Comparison of ENCODE assay signal across 8 cellular contexts in genomic region chr10:71218046-71218832, GRCh38. TPM values are rescaled to one million over a fixed set of nuclear protein-coding genes. Genes with fewer than 3 reads are reported as not detected.
DNase-seq lines count a peak whose midpoint lies in the region; ATAC-seq lines count a peak whose summit lies in the region.

No MANE protein-coding gene starts in this region.

- H3K4me3 ChIP-seq in mesenchymal stem cell (ENCODE audit: insufficient read depth in 1 of 2, low read depth in 1 of 2, low read length in 2 of 2): peak overlapping the region in 1 of 2 experiments; percentile 75

- 41% methylated on average over 4 of the region's 5 CpGs for WGBS in mesenchymal stem cell

- no peak overlapping the region for H2BK5ac ChIP-seq in mesenchymal stem cell (ENCODE audit: low read depth, low read length, poor library complexity, severe bottlenecking)

- H2BK15ac ChIP-seq in mesenchymal stem cell (ENCODE audit: low read depth, poor library complexity, severe bottlenecking): peak overlapping the region; percentile 41

- H3K4me3 Mint-ChIP-seq in stimulated activated naive CD8-positive, alpha-beta T cell treated with anti-CD3 and anti-CD28 coated beads, Interleukin-15, amount 100 ng/mL, for 72 hours: peak overlapping the region; percentile 66 to 72
- peak overlapping the region; percentile 80 for H3K4me3 Mint-ChIP-seq in central memory CD8-positive, alpha-beta T cell

- no peaks in the 10 kb centered on the region for H3K9me3 Mint-ChIP-seq in stimulated activated naive CD8-positive, alpha-beta T cell treated with anti-CD3 and anti-CD28 coated beads, Interleukin-15, amount 100 ng/mL, for 72 hours
- H3K9me3 Mint-ChIP-seq in central memory CD8-positive, alpha-beta T cell: no peaks in the 10 kb centered on the region

- no peaks in the 10 kb centered on the region for H3K36me3 ChIP-seq in mesenchymal stem cell (ENCODE audit: control insufficient read depth in 1 of 2, insufficient read depth in 2 of 2, low read depth in 1 of 2, low read length in 2 of 2)

- H3K27me3 ChIP-seq in mesenchymal stem cell (ENCODE audit: control insufficient read depth in 1 of 2, insufficient read depth in 1 of 2, low read length in 2 of 2): peaks cover 0 to 87% of the 10 kb centered on the region in 2 experiments

- peaks cover 2% of the 10 kb centered on the region for H3K36me3 Mint-ChIP-seq in central memory CD8-positive, alpha-beta T cell (ENCODE audit: insufficient read depth)

- peaks cover 9% of the 10 kb centered on the region for H3K4me1 Mint-ChIP-seq in stimulated activated naive CD8-positive, alpha-beta T cell treated with anti-CD3 and anti-CD28 coated beads, Interleukin-15, amount 100 ng/mL, for 72 hours
- peaks cover 13% of the 10 kb centered on the region for H3K4me1 Mint-ChIP-seq in central memory CD8-positive, alpha-beta T cell

- H3K14ac ChIP-seq in mesenchymal stem cell (ENCODE audit: low read length in 2 of 2): peak overlapping the region in 1 of 2 experiments; percentile 61

- H3K4me2 ChIP-seq in mesenchymal stem cell (ENCODE audit: low read length, poor library complexity, severe bottlenecking): peak overlapping the region; percentile 79

- peaks cover 78% of the 10 kb centered on the region for H3K27me3 Mint-ChIP-seq in stimulated activated naive CD8-positive, alpha-beta T cell treated with anti-CD3 and anti-CD28 coated beads, Interleukin-15, amount 100 ng/mL, for 72 hours
- H3K27me3 Mint-ChIP-seq in central memory CD8-positive, alpha-beta T cell: peaks cover 38% of the 10 kb centered on the region

- DNase-seq in stimulated activated naive CD8-positive, alpha-beta T cell treated with anti-CD3 and anti-CD28 coated beads, Interleukin-15, amount 100 ng/mL, for 72 hours: no peak
- no peak for DNase-seq in stimulated activated naive CD8-positive, alpha-beta T cell treated with anti-CD3 and anti-CD28 coated beads, Interleukin-15, Interleukin-2, amounts not matched to agents 100 U/mL and 50 U/mL, for 24 hours
- DNase-seq in central memory CD8-positive, alpha-beta T cell (ENCODE audit: low spot score in 2 of 2): no peak
- DNase-seq in mesenchymal stem cell: peak; percentile 90
- DNase-seq in stimulated activated CD4-positive, alpha-beta T cell treated with anti-CD3 and anti-CD28 coated beads, Interleukin-15, amount 100 ng/mL, for 24 hours: no peak
- no peak for DNase-seq in CD1c-positive myeloid dendritic cell (ENCODE audit: extremely low spot score)

- H3K27ac Mint-ChIP-seq in stimulated activated naive CD8-positive, alpha-beta T cell treated with anti-CD3 and anti-CD28 coated beads, Interleukin-15, amount 100 ng/mL, for 72 hours: no peak overlapping the region
- no peak overlapping the region for H3K27ac Mint-ChIP-seq in central memory CD8-positive, alpha-beta T cell (ENCODE audit: low read depth)

- H2BK120ac ChIP-seq in mesenchymal stem cell (ENCODE audit: low read depth, low read length): peak overlapping the region; percentile 75

- H3K9me3 ChIP-seq in mesenchymal stem cell (ENCODE audit: control insufficient read depth, low read length): no peaks in the 10 kb centered on the region

- ATAC-seq in stimulated activated naive CD8-positive, alpha-beta T cell treated with anti-CD3 and anti-CD28 coated beads, Interleukin-15, amount 100 ng/mL, for 72 hours: peak; percentile 41
- ATAC-seq in stimulated activated naive CD8-positive, alpha-beta T cell treated with anti-CD3 and anti-CD28 coated beads, Interleukin-15, Interleukin-2, amounts not matched to agents 100 U/mL and 50 U/mL, for 24 hours: no peak
- peak; percentile 28 for ATAC-seq in central memory CD8-positive, alpha-beta T cell (replicated peaks; ENCODE audit: extremely low read depth, poor library complexity, severe bottlenecking)
- ATAC-seq in GM18519 (IDR thresholded peaks at IDR 0.05; ENCODE audit: low FRiP score, unreplicated experiment) (no peak), HG03108 (IDR thresholded peaks at IDR 0.05; ENCODE audit: unreplicated experiment) (no peak)

- no peaks in the 10 kb centered on the region for H3K79me1 ChIP-seq in mesenchymal stem cell (replicated peaks; ENCODE audit: low read length, poor library complexity, severe bottlenecking)

- H3K18ac ChIP-seq in mesenchymal stem cell (ENCODE audit: low read depth in 1 of 2, low read length in 2 of 2): peak overlapping the region; percentile 81 to 84

- no peak overlapping the region for H2AFZ ChIP-seq in mesenchymal stem cell (ENCODE audit: low read depth, low read length)

- no peak overlapping the region for H3K23ac ChIP-seq in mesenchymal stem cell (ENCODE audit: low read length in 2 of 2)

- peak overlapping the region; percentile 71 for H3K4ac ChIP-seq in mesenchymal stem cell (ENCODE audit: low read depth in 1 of 2, low read length in 2 of 2)

- H2BK12ac ChIP-seq in mesenchymal stem cell (ENCODE audit: low read length in 2 of 2): peak overlapping the region; percentile 49 to 70

- peaks cover 20% of the 10 kb centered on the region for H3K4me1 ChIP-seq in mesenchymal stem cell (ENCODE audit: control insufficient read depth, insufficient read depth, low read depth, low read length)

- H4K91ac ChIP-seq in mesenchymal stem cell (ENCODE audit: low read length): peak overlapping the region; percentile 86

- H3K9ac ChIP-seq in mesenchymal stem cell (ENCODE audit: low read length): peak overlapping the region; percentile 89

- no peak overlapping the region for H3K27ac ChIP-seq in mesenchymal stem cell (ENCODE audit: low read length, poor library complexity, severe bottlenecking)

- H4K8ac ChIP-seq in mesenchymal stem cell (ENCODE audit: low read length): peak overlapping the region; percentile 59

- no peak overlapping the region for H2AK5ac ChIP-seq in mesenchymal stem cell (ENCODE audit: low read length, severe bottlenecking)

RNA-seq across cellular contexts. Expression of gene UNC5B, which starts 5.9 kb away (rescaled TPM):
- polyA plus RNA-seq in mesenchymal stem cell (2013, experiment 1 of 2): 40.6 TPM
- polyA plus RNA-seq in mesenchymal stem cell (2013, experiment 2 of 2): 38.6 TPM

Comparison
In these comparisons a context has a peak if more than half of its experiments do, and no peak if none do; other contexts are left out.
1. ATAC-seq: peak in stimulated activated naive CD8-positive, alpha-beta T cell treated with anti-CD3 and anti-CD28 coated beads, Interleukin-15, amount 100 ng/mL, for 72 hours (single experiment) and central memory CD8-positive, alpha-beta T cell (single experiment); none in stimulated activated naive CD8-positive, alpha-beta T cell treated with anti-CD3 and anti-CD28 coated beads, Interleukin-15, Interleukin-2, amounts not matched to agents 100 U/mL and 50 U/mL, for 24 hours (single experiment), GM18519 (single experiment) and HG03108 (single experiment).